ENCODE assay signal across 2 cellular contexts in the genomic region with DNA sequence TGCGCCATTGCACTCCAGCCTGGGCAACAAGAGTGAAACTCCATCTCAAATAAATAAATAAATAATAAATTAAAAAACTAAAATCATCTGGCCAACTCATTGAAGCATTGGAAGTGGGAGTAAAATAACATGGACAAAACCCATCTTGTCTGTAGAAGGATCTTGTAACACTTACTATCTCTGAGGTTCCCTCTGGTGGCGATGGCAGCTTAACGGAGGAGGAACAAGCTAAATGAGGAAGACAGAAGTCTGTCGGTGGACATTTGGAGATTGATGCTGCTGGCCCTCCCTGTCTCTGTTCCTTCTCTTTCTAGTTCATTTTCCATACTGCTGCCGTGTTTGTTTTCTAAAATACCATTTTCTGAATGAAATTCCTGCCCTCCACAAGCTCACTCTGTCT.
A peak's percentile ranks its signal among the peaks of the same experiment; 100 is the strongest.
TF ChIP-seq lines count a peak whose summit lies in the region.

No MANE protein-coding gene starts in this region.

TF ChIP-seq in IMR-90, 13 proteins besides CTCF, POLR2A, EP300 and RAD21:
- no peak for TF ChIP-seq CHD1 (IDR thresholded peaks at IDR 0.05; ENCODE audit: low read depth, low read length)
- TF ChIP-seq BHLHE40 (IDR thresholded peaks at IDR 0.05; ENCODE audit: low read depth, low read length) = no peak
- no peak for TF ChIP-seq MAFK (IDR thresholded peaks at IDR 0.05; ENCODE audit: low read depth, low read length)
- no peak for TF ChIP-seq SMC3 (IDR thresholded peaks at IDR 0.05; ENCODE audit: low read depth, low read length)
- TF ChIP-seq, protein P1, sequence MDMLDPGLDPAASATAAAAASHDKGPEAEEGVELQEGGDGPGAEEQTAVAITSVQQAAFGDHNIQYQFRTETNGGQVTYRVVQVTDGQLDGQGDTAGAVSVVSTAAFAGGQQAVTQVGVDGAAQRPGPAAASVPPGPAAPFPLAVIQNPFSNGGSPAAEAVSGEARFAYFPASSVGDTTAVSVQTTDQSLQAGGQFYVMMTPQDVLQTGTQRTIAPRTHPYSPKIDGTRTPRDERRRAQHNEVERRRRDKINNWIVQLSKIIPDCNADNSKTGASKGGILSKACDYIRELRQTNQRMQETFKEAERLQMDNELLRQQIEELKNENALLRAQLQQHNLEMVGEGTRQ (IDR thresholded peaks at IDR 0.05; ENCODE audit: low read depth, low read length) = no peak
- TF ChIP-seq RCOR1 (IDR thresholded peaks at IDR 0.05; ENCODE audit: insufficient replicate concordance, low read length) = no peak
- no peak for TF ChIP-seq MAZ (IDR thresholded peaks at IDR 0.05; ENCODE audit: borderline replicate concordance, low read depth, low read length)

TF ChIP-seq in HepG2, 621 proteins besides CTCF, POLR2A, EP300 and RAD21:
- TF ChIP-seq KLF11 (CRISPR knock-in tag; IDR thresholded peaks at IDR 0.05) = no peak
- peak; percentile 50 for TF ChIP-seq STAG1 (CRISPR knock-in tag; IDR thresholded peaks at IDR 0.05)
- TF ChIP-seq EEA1 (CRISPR knock-in tag; IDR thresholded peaks at IDR 0.05; ENCODE audit: borderline replicate concordance) = no peak
- TF ChIP-seq ZNF556 (CRISPR knock-in tag; IDR thresholded peaks at IDR 0.05; ENCODE audit: borderline replicate concordance) = no peak
- TF ChIP-seq ZNF160 (CRISPR knock-in tag; IDR thresholded peaks at IDR 0.05) = no peak
- TF ChIP-seq, protein P2, sequence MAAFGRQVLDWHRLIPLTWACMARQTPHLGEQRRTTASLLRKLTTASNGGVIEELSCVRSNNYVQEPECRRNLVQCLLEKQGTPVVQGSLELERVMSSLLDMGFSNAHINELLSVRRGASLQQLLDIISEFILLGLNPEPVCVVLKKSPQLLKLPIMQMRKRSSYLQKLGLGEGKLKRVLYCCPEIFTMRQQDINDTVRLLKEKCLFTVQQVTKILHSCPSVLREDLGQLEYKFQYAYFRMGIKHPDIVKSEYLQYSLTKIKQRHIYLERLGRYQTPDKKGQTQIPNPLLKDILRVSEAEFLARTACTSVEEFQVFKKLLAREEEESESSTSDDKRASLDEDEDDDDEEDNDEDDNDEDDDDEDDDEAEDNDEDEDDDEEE (CRISPR knock-in tag; IDR thresholded peaks at IDR 0.05) = no peak
- TF ChIP-seq SMC3 (IDR thresholded peaks at IDR 0.05; ENCODE audit: low read length) = peak; percentile 30; the same call in 1 of the 2 replicates
- no peak for TF ChIP-seq CEBPG (CRISPR knock-in tag; IDR thresholded peaks at IDR 0.05)
- TF ChIP-seq, protein P3, sequence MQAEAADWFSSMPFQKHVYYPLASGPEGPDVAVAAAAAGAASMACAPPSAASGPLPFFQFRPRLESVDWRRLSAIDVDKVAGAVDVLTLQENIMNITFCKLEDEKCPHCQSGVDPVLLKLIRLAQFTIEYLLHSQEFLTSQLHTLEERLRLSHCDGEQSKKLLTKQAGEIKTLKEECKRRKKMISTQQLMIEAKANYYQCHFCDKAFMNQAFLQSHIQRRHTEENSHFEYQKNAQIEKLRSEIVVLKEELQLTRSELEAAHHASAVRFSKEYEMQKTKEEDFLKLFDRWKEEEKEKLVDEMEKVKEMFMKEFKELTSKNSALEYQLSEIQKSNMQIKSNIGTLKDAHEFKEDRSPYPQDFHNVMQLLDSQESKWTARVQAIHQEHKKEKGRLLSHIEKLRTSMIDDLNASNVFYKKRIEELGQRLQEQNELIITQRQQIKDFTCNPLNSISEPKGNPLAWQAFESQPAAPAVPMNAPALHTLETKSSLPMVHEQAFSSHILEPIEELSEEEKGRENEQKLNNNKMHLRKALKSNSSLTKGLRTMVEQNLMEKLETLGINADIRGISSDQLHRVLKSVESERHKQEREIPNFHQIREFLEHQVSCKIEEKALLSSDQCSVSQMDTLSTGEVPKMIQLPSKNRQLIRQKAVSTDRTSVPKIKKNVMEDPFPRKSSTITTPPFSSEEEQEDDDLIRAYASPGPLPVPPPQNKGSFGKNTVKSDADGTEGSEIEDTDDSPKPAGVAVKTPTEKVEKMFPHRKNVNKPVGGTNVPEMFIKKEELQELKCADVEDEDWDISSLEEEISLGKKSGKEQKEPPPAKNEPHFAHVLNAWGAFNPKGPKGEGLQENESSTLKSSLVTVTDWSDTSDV (CRISPR knock-in tag; IDR thresholded peaks at IDR 0.05) = no peak
- no peak for TF ChIP-seq NFYC (CRISPR knock-in tag; IDR thresholded peaks at IDR 0.05)
- no peak for TF ChIP-seq CBFB (CRISPR knock-in tag; IDR thresholded peaks at IDR 0.05)
